Comparison of ENCODE assay signal across 11 cellular contexts in the genomic region with DNA sequence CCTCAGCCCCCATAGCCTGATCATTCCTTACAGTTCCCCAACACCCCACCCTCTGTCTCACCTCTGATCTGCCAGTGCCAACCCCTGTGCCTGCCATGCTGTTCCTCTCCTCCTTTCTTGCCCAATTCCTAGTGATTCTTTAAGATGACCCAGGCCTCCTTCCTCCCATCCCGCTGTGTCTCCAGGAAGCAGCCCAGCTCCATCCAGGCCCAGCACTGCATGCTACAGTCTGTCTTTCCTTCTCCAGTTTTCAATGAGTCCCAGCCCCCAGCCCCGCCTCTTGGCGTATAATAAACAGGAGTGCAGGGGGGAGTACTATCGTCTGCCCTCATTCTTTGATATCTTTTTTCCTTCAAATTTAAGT. TPM values are rescaled to one million over a fixed set of nuclear protein-coding genes. Genes with fewer than 3 reads are reported as not detected.
A peak's percentile ranks its signal among the peaks of the same experiment; 100 is the strongest.
DNase-seq lines count a peak whose midpoint lies in the region; ATAC-seq, FAIRE-seq and TF ChIP-seq lines count a peak whose summit lies in the region.
"Had no signal": no experiment of that assay in that cellular context is flagged by ENCODE, and none has a peak within 500 bp of the region (broad histone marks: within the 10 kb centered on the region; RNA-seq: fewer than 3 reads in every experiment).

No MANE protein-coding gene starts in this region.

- no peak for DNase-seq in stimulated activated naive CD8-positive, alpha-beta T cell treated with anti-CD3 and anti-CD28 coated beads, Interleukin-15, Interleukin-2, amounts not matched to agents 100 U/mL and 50 U/mL, for 24 hours
- no peak for DNase-seq in GM12878 (ENCODE audit: low read depth, low spot score)
- DNase-seq in memory B cell (ENCODE audit: low spot score in 2 of 2): no peak
- no peak for DNase-seq in Ammon's horn (ENCODE audit: low spot score)
- DNase-seq in SKM-1 treated with dmso at 0.1 percent for 144 hours (lab: John Stamatoyannopoulos, UW; ENCODE audit: unreplicated experiment): no peak
- DNase-seq in stimulated activated naive CD4-positive, alpha-beta T cell (lab: John Stamatoyannopoulos, UW): no peak
- no peak for DNase-seq in GM23248

- H3K79me2 ChIP-seq in GM12878 (ENCODE audit: control insufficient read depth, insufficient read depth, low read length) (no peaks in the 10 kb centered on the region), GM23248 (ENCODE audit: insufficient read depth) (no peaks in the 10 kb centered on the region)

- no peak for TF ChIP-seq POLR2A in GM12878 (IDR thresholded peaks at IDR 0.05; ENCODE audit: low read depth, low read length)

- no peak for ATAC-seq in stimulated activated naive CD8-positive, alpha-beta T cell treated with anti-CD3 and anti-CD28 coated beads, Interleukin-15, Interleukin-2, amounts not matched to agents 100 U/mL and 50 U/mL, for 24 hours
- ATAC-seq in GM12878 (no peak), memory B cell (ENCODE audit: low read depth) (no peak)

- peak overlapping the region; percentile 43; the same call in 1 of the 2 replicates for H3K9ac ChIP-seq in GM12878 (ENCODE audit: control insufficient read depth, insufficient read depth, low read length)
- H3K9ac ChIP-seq in GM23248: no peak overlapping the region
- H3K9ac ChIP-seq: SK-N-SH had no signal

- peak overlapping the region; percentile 68; the same call in 1 of the 2 replicates for H3K4me3 ChIP-seq in GM12878
- no peak overlapping the region for H3K4me3 ChIP-seq in GM23248

- no peaks in the 10 kb centered on the region for H3K9me2 ChIP-seq in GM23248 (ENCODE audit: insufficient read depth)
- H3K9me2 ChIP-seq: SK-N-SH had no signal

- in situ Hi-C loops in GM12878 (cut with MboI): no loop called here
- in situ Hi-C loops in GM23248 (cut with MboI): no loop called here

- H3K36me3 Mint-ChIP-seq in stimulated activated naive CD8-positive, alpha-beta T cell treated with anti-CD3 and anti-CD28 coated beads, Interleukin-15, Interleukin-2, amounts not matched to agents 100 ng/mL and 50 ng/mL, for 24 hours (ENCODE audit: low read depth): peaks cover 8% of the 10 kb centered on the region
- H3K36me3 Mint-ChIP-seq in memory B cell: no peaks in the 10 kb centered on the region

- no peak for TF ChIP-seq CTCF in GM12878 (IDR thresholded peaks at IDR 0.05 in 2 of 3, conservative IDR thresholded peaks at IDR 0.05 in 1 of 3; ENCODE audit: control insufficient read depth in 2 of 3, extremely low read depth in 1 of 3, insufficient read depth in 1 of 3, low read depth in 3 of 3, low read length in 3 of 3)

- peak overlapping the region; percentile 91 for H3K4me2 ChIP-seq in GM12878 (ENCODE audit: control insufficient read depth, insufficient read depth)
- H3K4me2 ChIP-seq in GM23248 (ENCODE audit: unreplicated experiment): no peak overlapping the region
- H3K4me2 ChIP-seq: SK-N-SH had no signal

- no peak for TF ChIP-seq EP300 in GM12878 (IDR thresholded peaks at IDR 0.05; ENCODE audit: borderline replicate concordance in 1 of 2, control insufficient read depth in 1 of 2, low read depth in 2 of 2, low read length in 2 of 2)

- H3K27ac Mint-ChIP-seq in stimulated activated naive CD8-positive, alpha-beta T cell treated with anti-CD3 and anti-CD28 coated beads, Interleukin-15, Interleukin-2, amounts not matched to agents 100 ng/mL and 50 ng/mL, for 24 hours: peak overlapping the region; percentile 82
- peak overlapping the region; percentile 83 for H3K27ac Mint-ChIP-seq in memory B cell

- H3F3A ChIP-seq in GM23248 (ENCODE audit: insufficient read depth): peaks cover 33% of the 10 kb centered on the region

- H3K27me3 ChIP-seq in GM12878 (replicated peaks in 1 of 2; ENCODE audit: control insufficient read depth in 2 of 2, insufficient read depth in 2 of 2, low read length in 1 of 2) (no peaks in the 10 kb centered on the region), GM23248 (replicated peaks; ENCODE audit: insufficient read depth) (no peaks in the 10 kb centered on the region)
- H3K27me3 ChIP-seq: adrenal gland, foreskin keratinocyte had no signal

- 13% methylated on average over 4 of the region's 4 CpGs for WGBS in GM12878 (ENCODE audit: insufficient coverage, insufficient replicate concordance, low lambda C conversion rate, missing lambda C conversion rate)
- WGBS in GM23248 (ENCODE audit: low coverage in 1 of 2, low lambda C conversion rate in 2 of 2, missing lambda C conversion rate in 2 of 2), 2 experiments: 88 to 92% methylated on average over 4 of the region's 4 CpGs

- RAD21 ChIA-PET in GM12878 (lab: Charles Lee; ENCODE audit: unreplicated experiment): interaction anchor here (1.3 to 2.0 kb wide), 2 partner anchors 25 to 41 kb away, joined by 3 to 6 read pairs; partner anchors contain the start of gene ZNRD2

- peaks cover 64% of the 10 kb centered on the region for H3K4me1 Mint-ChIP-seq in stimulated activated naive CD8-positive, alpha-beta T cell treated with anti-CD3 and anti-CD28 coated beads, Interleukin-15, Interleukin-2, amounts not matched to agents 100 ng/mL and 50 ng/mL, for 24 hours (ENCODE audit: low read depth)
- peaks cover 39% of the 10 kb centered on the region for H3K4me1 Mint-ChIP-seq in memory B cell

- no peaks in the 10 kb centered on the region for H3K9me3 ChIP-seq in GM12878 (replicated peaks; ENCODE audit: control insufficient read depth, insufficient read depth, low read length)
- H3K9me3 ChIP-seq in GM23248 (ENCODE audit: low read depth): no peaks in the 10 kb centered on the region
- H3K9me3 ChIP-seq: adrenal gland, SK-N-SH had no signal

- POLR2A ChIA-PET in GM12878 (lab: Charles Lee): interaction anchor here (0.6 kb wide), 2 partner anchors 19 to 26 kb away, joined by 4 to 6 read pairs; partner anchors contain the start of gene FAM89B

- H3K4me3 Mint-ChIP-seq in stimulated activated naive CD8-positive, alpha-beta T cell treated with anti-CD3 and anti-CD28 coated beads, Interleukin-15, Interleukin-2, amounts not matched to agents 100 ng/mL and 50 ng/mL, for 24 hours: peak overlapping the region; percentile 75
- no peak overlapping the region for H3K4me3 Mint-ChIP-seq in memory B cell

- CTCF ChIA-PET in GM12878 (lab: Yijun Ruan, JAX): interaction anchor here (1.3 to 2.9 kb wide), 3 partner anchors 24 to 42 kb away, joined by 4 to 9 read pairs (median 4); partner anchors contain the start of gene ZNRD2

- TF ChIP-seq RAD21 in GM12878 (IDR thresholded peaks at IDR 0.05; ENCODE audit: insufficient read depth, low read depth, low read length): no peak

- SMC1A ChIA-PET in GM12878 (lab: Charles Lee; ENCODE audit: uncharacterized antibody, unreplicated experiment): interaction anchor here (1.4 to 1.6 kb wide), 3 partner anchors 24 to 27 kb away, joined by 3 to 5 read pairs (median 3); partner anchors contain the start of genes FAM89B and ZNRD2

- H3K27ac ChIP-seq in GM12878 (ENCODE audit: control insufficient read depth, insufficient read depth) (no peak overlapping the region), GM23248 (no peak overlapping the region)
- H3K27ac ChIP-seq: foreskin keratinocyte had no signal

- H2AFZ ChIP-seq in GM12878 (ENCODE audit: control insufficient read depth, low read depth, low read length): no peak overlapping the region
- H2AFZ ChIP-seq in GM23248: no peak overlapping the region

- no peaks in the 10 kb centered on the region for H3K36me3 ChIP-seq in GM12878 (ENCODE audit: control insufficient read depth in 2 of 2, insufficient read depth in 2 of 2, low read length in 1 of 2)
- H3K36me3 ChIP-seq in GM23248 (ENCODE audit: low read depth): peaks cover 9% of the 10 kb centered on the region; the same call in 1 of the 2 replicates

- intact Hi-C loops in GM12878 (cut with micrococcal nuclease; ENCODE audit: unreplicated experiment): no loop called here

- TSS peak; percentile 60 for BruUV-seq in GM12878 (replicated peaks; lab: Mats Ljungman, UMichigan)

- H3K4me1 ChIP-seq in GM12878 (ENCODE audit: control insufficient read depth, insufficient read depth, low read length) (peaks cover 28% of the 10 kb centered on the region), GM23248 (ENCODE audit: insufficient read depth) (no peaks in the 10 kb centered on the region; the same call in 1 of the 2 replicates)

- H3K27me3 Mint-ChIP-seq in stimulated activated naive CD8-positive, alpha-beta T cell treated with anti-CD3 and anti-CD28 coated beads, Interleukin-15, Interleukin-2, amounts not matched to agents 100 ng/mL and 50 ng/mL, for 24 hours: no peaks in the 10 kb centered on the region
- H3K27me3 Mint-ChIP-seq in memory B cell: no peaks in the 10 kb centered on the region

- no peak for FAIRE-seq in GM12878 (lab: Jason Lieb, UNC)

- no peaks in the 10 kb centered on the region for H4K20me1 ChIP-seq in GM12878 (ENCODE audit: control insufficient read depth, insufficient read depth)
- no peaks in the 10 kb centered on the region for H4K20me1 ChIP-seq in GM23248 (ENCODE audit: insufficient read depth)

- no peaks in the 10 kb centered on the region for H3K9me3 Mint-ChIP-seq in stimulated activated naive CD8-positive, alpha-beta T cell treated with anti-CD3 and anti-CD28 coated beads, Interleukin-15, Interleukin-2, amounts not matched to agents 100 ng/mL and 50 ng/mL, for 24 hours
- H3K9me3 Mint-ChIP-seq in memory B cell: no peaks in the 10 kb centered on the region

RNA-seq across cellular contexts. Expression of gene LTBP3, which starts 12.3 kb away (rescaled TPM):
- total RNA-seq in GM12878 (2013; cell fraction: nucleolus; rRNA removed): 8.6 and 11.6 TPM in 2 replicates
- total RNA-seq in GM12878 (2014; rRNA removed): 8.5 and 9.0 TPM in 2 replicates
- total RNA-seq in GM12878 (2014; rRNA removed; fragmentation: Illumina TruSeq; extraction: Trizol): 1.2 and 2.2 TPM in 2 replicates
- total RNA-seq in GM12878 (2021): 8.0 and 9.0 TPM in 2 replicates
- 12.8 TPM for polyA plus RNA-seq in GM12878 (2011; ENCODE audit: low read depth)
- 3.1 and 7.0 TPM in 2 replicates for polyA plus RNA-seq in GM12878 (2011; rRNA removed)
- 14.4 and 24.0 TPM in 2 replicates for polyA plus RNA-seq in GM12878 (2011; cell fraction: cytosol; rRNA removed)
- polyA plus RNA-seq in GM12878 (2011; cell fraction: nucleus; rRNA removed): 47.3 and 52.7 TPM in 2 replicates
- polyA plus RNA-seq in GM12878 (2012): 15.6 and 16.4 TPM in 2 replicates
- 1.00 and 2.3 TPM in 2 replicates for polyA plus RNA-seq in GM12878 (2014; fragmentation: Illumina TruSeq; extraction: Trizol)
- not detected for polyA plus RNA-seq in GM12878 (2014; fragmentation: Nextera tagmentation; extraction: Ambion mirVana)
- 12.2 and 14.7 TPM in 2 replicates for polyA plus RNA-seq in GM12878 (2014; rRNA removed)
- 1 to 10 TPM; 4.0 to 5.5 TPM for polyA plus RNA-seq in GM12878 (2016; fragmentation: Nextera tagmentation; extraction: Ambion mirVana)
- polyA minus RNA-seq in GM12878 (2011; rRNA and poly(A)+ RNA removed): 3.8 and 4.7 TPM in 2 replicates
- polyA minus RNA-seq in GM12878 (2011; cell fraction: cytosol; rRNA and poly(A)+ RNA removed): 5.6 and 6.7 TPM in 2 replicates
- 6.6 and 12.8 TPM in 2 replicates for polyA minus RNA-seq in GM12878 (2011; cell fraction: nucleus; rRNA and poly(A)+ RNA removed)
- total RNA-seq in GM23248 (2014; rRNA removed; shearing (Covaris generic)): 98.4 and 112 TPM in 2 replicates
- polyA plus RNA-seq in GM23248 (2016; fragmentation: Nextera tagmentation; extraction: Ambion mirVana): 36.5 and 39.6 TPM in 2 replicates

RNA-seq across cellular contexts. Expression of gene SCYL1, which starts 21.0 kb away (rescaled TPM):
- 28.9 and 34.4 TPM in 2 replicates for total RNA-seq in GM12878 (2013; cell fraction: nucleolus; rRNA removed)
- 75.1 and 82.7 TPM in 2 replicates for total RNA-seq in GM12878 (2014; rRNA removed)
- 25.9 and 29.3 TPM in 2 replicates for total RNA-seq in GM12878 (2014; rRNA removed; fragmentation: Illumina TruSeq; extraction: Trizol)
- 66.7 and 67.8 TPM in 2 replicates for total RNA-seq in GM12878 (2021)
- 16.4 TPM for polyA plus RNA-seq in GM12878 (2011; ENCODE audit: low read depth)
- 17.8 and 43.1 TPM in 2 replicates for polyA plus RNA-seq in GM12878 (2011; rRNA removed)
- polyA plus RNA-seq in GM12878 (2011; cell fraction: cytosol; rRNA removed): 88.7 and 112 TPM in 2 replicates
- polyA plus RNA-seq in GM12878 (2011; cell fraction: nucleus; rRNA removed): 114 and 150 TPM in 2 replicates
- 35.1 and 36.8 TPM in 2 replicates for polyA plus RNA-seq in GM12878 (2012)
- polyA plus RNA-seq in GM12878 (2014; fragmentation: Illumina TruSeq; extraction: Trizol): 6.9 and 32.5 TPM in 2 replicates
- 1 to 10 TPM in 1 of 2 experiments, under 1 TPM in 1; 0.80 to 6.3 TPM for polyA plus RNA-seq in GM12878 (2014; fragmentation: Nextera tagmentation; extraction: Ambion mirVana)
- polyA plus RNA-seq in GM12878 (2014; rRNA removed): 68.0 and 74.6 TPM in 2 replicates
- 10 to 100 TPM; 59.2 to 65.4 TPM for polyA plus RNA-seq in GM12878 (2016; fragmentation: Nextera tagmentation; extraction: Ambion mirVana)
- polyA minus RNA-seq in GM12878 (2011; rRNA and poly(A)+ RNA removed): 43.5 and 70.6 TPM in 2 replicates
- 23.4 and 34.6 TPM in 2 replicates for polyA minus RNA-seq in GM12878 (2011; cell fraction: cytosol; rRNA and poly(A)+ RNA removed)
- 16.7 and 26.3 TPM in 2 replicates for polyA minus RNA-seq in GM12878 (2011; cell fraction: nucleus; rRNA and poly(A)+ RNA removed)
- 115 and 133 TPM in 2 replicates for total RNA-seq in GM23248 (2014; rRNA removed; shearing (Covaris generic))
- polyA plus RNA-seq in GM23248 (2016; fragmentation: Nextera tagmentation; extraction: Ambion mirVana): 90.7 and 98.6 TPM in 2 replicates

RNA-seq across cellular contexts. Expression of gene ZNRD2, which starts 24.4 kb away (rescaled TPM):
- 31.8 and 42.8 TPM in 2 replicates for total RNA-seq in GM12878 (2013; cell fraction: nucleolus; rRNA removed)
- 71.3 and 77.0 TPM in 2 replicates for total RNA-seq in GM12878 (2014; rRNA removed)
- total RNA-seq in GM12878 (2014; rRNA removed; fragmentation: Illumina TruSeq; extraction: Trizol): 20.0 and 24.8 TPM in 2 replicates
- total RNA-seq in GM12878 (2021): 62.0 and 63.3 TPM in 2 replicates
- polyA plus RNA-seq in GM12878 (2011; ENCODE audit: low read depth): 35.6 TPM
- 13.4 and 32.2 TPM in 2 replicates for polyA plus RNA-seq in GM12878 (2011; rRNA removed)
- 60.6 and 85.4 TPM in 2 replicates for polyA plus RNA-seq in GM12878 (2011; cell fraction: cytosol; rRNA removed)
- polyA plus RNA-seq in GM12878 (2011; cell fraction: nucleus; rRNA removed): 70.4 and 75.4 TPM in 2 replicates
- polyA plus RNA-seq in GM12878 (2012): 43.7 and 53.4 TPM in 2 replicates
- 1.2 and 7.9 TPM in 2 replicates for polyA plus RNA-seq in GM12878 (2014; fragmentation: Illumina TruSeq; extraction: Trizol)
- 10 to 100 TPM; 14.8 to 48.7 TPM for polyA plus RNA-seq in GM12878 (2014; fragmentation: Nextera tagmentation; extraction: Ambion mirVana)
- polyA plus RNA-seq in GM12878 (2014; rRNA removed): 74.8 and 79.0 TPM in 2 replicates
- 100 to 1,000 TPM; 107 to 111 TPM for polyA plus RNA-seq in GM12878 (2016; fragmentation: Nextera tagmentation; extraction: Ambion mirVana)
- polyA minus RNA-seq in GM12878 (2011; rRNA and poly(A)+ RNA removed): 5.0 and 12.2 TPM in 2 replicates
- 5.8 and 6.9 TPM in 2 replicates for polyA minus RNA-seq in GM12878 (2011; cell fraction: cytosol; rRNA and poly(A)+ RNA removed)
- polyA minus RNA-seq in GM12878 (2011; cell fraction: nucleus; rRNA and poly(A)+ RNA removed): 32.3 and 48.6 TPM in 2 replicates
- total RNA-seq in GM23248 (2014; rRNA removed; shearing (Covaris generic)): 41.9 and 54.5 TPM in 2 replicates
- polyA plus RNA-seq in GM23248 (2016; fragmentation: Nextera tagmentation; extraction: Ambion mirVana): 69.3 and 74.9 TPM in 2 replicates

RNA-seq across cellular contexts. Expression of gene FAM89B, which starts 26.5 kb away (rescaled TPM):
- total RNA-seq in GM12878 (2013; cell fraction: nucleolus; rRNA removed): 6.1 and 7.8 TPM in 2 replicates
- 26.2 and 32.0 TPM in 2 replicates for total RNA-seq in GM12878 (2014; rRNA removed)
- 7.2 and 10.4 TPM in 2 replicates for total RNA-seq in GM12878 (2014; rRNA removed; fragmentation: Illumina TruSeq; extraction: Trizol)
- total RNA-seq in GM12878 (2021): 28.5 and 29.6 TPM in 2 replicates
- 4.4 TPM for polyA plus RNA-seq in GM12878 (2011; ENCODE audit: low read depth)
- 3.6 and 8.0 TPM in 2 replicates for polyA plus RNA-seq in GM12878 (2011; rRNA removed)
- polyA plus RNA-seq in GM12878 (2011; cell fraction: cytosol; rRNA removed): 16.4 and 28.8 TPM in 2 replicates
- polyA plus RNA-seq in GM12878 (2011; cell fraction: nucleus; rRNA removed): 29.2 and 30.4 TPM in 2 replicates
- 11.8 and 13.3 TPM in 2 replicates for polyA plus RNA-seq in GM12878 (2012)
- 0.74 and 9.1 TPM in 2 replicates for polyA plus RNA-seq in GM12878 (2014; fragmentation: Illumina TruSeq; extraction: Trizol)
- polyA plus RNA-seq in GM12878 (2014; fragmentation: Nextera tagmentation; extraction: Ambion mirVana): 1 to 10 TPM in 1 of 2 experiments, under 1 TPM in 1; 0.34 to 2.2 TPM
- 36.7 and 50.7 TPM in 2 replicates for polyA plus RNA-seq in GM12878 (2014; rRNA removed)
- 10 to 100 TPM in 1 of 2 experiments, 1 to 10 TPM in 1; 2.8 to 26.6 TPM for polyA plus RNA-seq in GM12878 (2016; fragmentation: Nextera tagmentation; extraction: Ambion mirVana)
- 4.4 and 9.6 TPM in 2 replicates for polyA minus RNA-seq in GM12878 (2011; rRNA and poly(A)+ RNA removed)
- polyA minus RNA-seq in GM12878 (2011; cell fraction: cytosol; rRNA and poly(A)+ RNA removed): 4.0 and 5.7 TPM in 2 replicates
- 16.1 and 24.5 TPM in 2 replicates for polyA minus RNA-seq in GM12878 (2011; cell fraction: nucleus; rRNA and poly(A)+ RNA removed)
- 41.2 and 67.0 TPM in 2 replicates for total RNA-seq in GM23248 (2014; rRNA removed; shearing (Covaris generic))
- polyA plus RNA-seq in GM23248 (2016; fragmentation: Nextera tagmentation; extraction: Ambion mirVana): 73.1 and 76.3 TPM in 2 replicates

RNA-seq across cellular contexts. Expression of gene EHBP1L1, which starts 30.0 kb away (rescaled TPM):
- 101 and 114 TPM in 2 replicates for total RNA-seq in GM12878 (2013; cell fraction: nucleolus; rRNA removed)
- 63.3 and 74.6 TPM in 2 replicates for total RNA-seq in GM12878 (2014; rRNA removed)
- total RNA-seq in GM12878 (2014; rRNA removed; fragmentation: Illumina TruSeq; extraction: Trizol): 32.9 and 37.1 TPM in 2 replicates
- 90.7 and 92.7 TPM in 2 replicates for total RNA-seq in GM12878 (2021)
- polyA plus RNA-seq in GM12878 (2011; ENCODE audit: low read depth): 22.5 TPM
- polyA plus RNA-seq in GM12878 (2011; rRNA removed): 21.5 and 28.4 TPM in 2 replicates
- polyA plus RNA-seq in GM12878 (2011; cell fraction: cytosol; rRNA removed): 37.0 and 59.7 TPM in 2 replicates
- 195 and 323 TPM in 2 replicates for polyA plus RNA-seq in GM12878 (2011; cell fraction: nucleus; rRNA removed)
- polyA plus RNA-seq in GM12878 (2012): 52.1 and 68.8 TPM in 2 replicates
- polyA plus RNA-seq in GM12878 (2014; fragmentation: Illumina TruSeq; extraction: Trizol): 34.3 and 39.8 TPM in 2 replicates
- under 1 TPM; 0.06 to 0.09 TPM for polyA plus RNA-seq in GM12878 (2014; fragmentation: Nextera tagmentation; extraction: Ambion mirVana)
- 99.4 and 117 TPM in 2 replicates for polyA plus RNA-seq in GM12878 (2014; rRNA removed)
- 10 to 100 TPM; 15.5 to 18.9 TPM for polyA plus RNA-seq in GM12878 (2016; fragmentation: Nextera tagmentation; extraction: Ambion mirVana)
- polyA minus RNA-seq in GM12878 (2011; rRNA and poly(A)+ RNA removed): 22.7 and 40.4 TPM in 2 replicates
- 33.2 and 33.8 TPM in 2 replicates for polyA minus RNA-seq in GM12878 (2011; cell fraction: cytosol; rRNA and poly(A)+ RNA removed)
- polyA minus RNA-seq in GM12878 (2011; cell fraction: nucleus; rRNA and poly(A)+ RNA removed): 24.8 and 46.7 TPM in 2 replicates
- 85.5 and 88.5 TPM in 2 replicates for total RNA-seq in GM23248 (2014; rRNA removed; shearing (Covaris generic))
- polyA plus RNA-seq in GM23248 (2016; fragmentation: Nextera tagmentation; extraction: Ambion mirVana): 11.5 and 12.6 TPM in 2 replicates
